In the genomic region with DNA sequence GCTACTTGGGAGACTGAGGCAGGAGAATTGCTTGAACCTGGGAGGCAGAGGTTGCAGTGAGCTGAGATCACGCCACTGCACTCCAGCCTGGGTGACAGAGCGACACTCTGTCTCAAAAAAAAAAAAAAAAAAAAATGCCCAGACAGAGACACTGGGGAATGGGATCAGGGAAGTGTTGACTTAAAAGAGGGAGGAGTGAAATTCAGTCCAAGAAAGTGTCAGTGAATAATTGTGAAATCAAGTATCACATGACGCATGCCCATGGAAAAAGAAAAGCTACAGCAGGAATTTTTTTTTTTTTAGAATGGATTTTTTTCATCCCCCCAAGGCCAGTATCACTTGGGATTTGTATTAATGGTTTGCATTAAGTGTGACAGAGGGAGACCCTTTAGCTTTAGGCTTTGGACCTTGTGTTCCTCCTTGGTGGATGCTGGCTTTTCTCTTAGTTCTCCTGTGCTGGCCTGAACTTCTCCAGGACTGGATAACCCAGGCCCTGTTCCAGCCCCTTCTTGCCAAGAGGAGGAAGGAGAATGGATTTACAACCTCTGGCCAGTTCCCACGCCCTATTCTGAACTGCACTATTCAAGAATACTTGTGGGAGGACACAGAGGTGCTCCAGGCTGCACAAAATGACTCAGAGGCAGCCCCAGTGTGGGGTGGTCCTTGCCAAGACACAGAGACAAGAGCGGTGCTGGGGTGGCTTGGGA, we compare ENCODE assay signal across 10 cellular contexts. TPM values are rescaled to one million over a fixed set of nuclear protein-coding genes. Genes with fewer than 3 reads are reported as not detected.
DNase-seq lines count a peak whose midpoint lies in the region; ATAC-seq and TF ChIP-seq lines count a peak whose summit lies in the region.
"Had no signal": no experiment of that assay in that cellular context is flagged by ENCODE, and none has a peak within 500 bp of the region (broad histone marks: within the 10 kb centered on the region; RNA-seq: fewer than 3 reads in every experiment).

No MANE protein-coding gene starts in this region.

- no peak for ATAC-seq in HG02970 (IDR thresholded peaks at IDR 0.05; ENCODE audit: low FRiP score, unreplicated experiment)

- DNase-seq in Daoy (ENCODE audit: low read depth) (peak; percentile 31), astrocyte of the hippocampus (ENCODE audit: low read depth, low spot score) (peak; percentile 72), hepatic stellate cell (ENCODE audit: low spot score) (peak; percentile 29), renal cortical epithelial cell (ENCODE audit: low read depth) (peak; percentile 87), NCI-H2227 (lab: John Stamatoyannopoulos, UW; ENCODE audit: unreplicated experiment) (no peak), GM10266 (ENCODE audit: extremely low spot score) (no peak), NCI-H1105 (lab: John Stamatoyannopoulos, UW) (no peak)
- DNase-seq: NCI-H1048, T-helper 2 cell had no signal

- TF ChIP-seq CTCF in GM10266 (IDR thresholded peaks at IDR 0.05; ENCODE audit: control insufficient read depth, insufficient read depth, low read depth, missing control alignments) = no peak

RNA-seq across cellular contexts. Expression of a gene that starts 36.7 kb away (rescaled TPM):
- 0.45 and 1.5 TPM in 2 replicates for total RNA-seq in Daoy (2014; rRNA removed; shearing (Covaris generic))
- total RNA-seq in renal cortical epithelial cell = 2.4 and 3.9 TPM in 2 replicates

RNA-seq across cellular contexts. Expression of a gene that starts 50.0 kb away (rescaled TPM):
- 129 and 135 TPM in 2 replicates for total RNA-seq in Daoy (2014; rRNA removed; shearing (Covaris generic))
- total RNA-seq in renal cortical epithelial cell = 102 and 121 TPM in 2 replicates

Comparison
In these comparisons a context has a peak if more than half of its experiments do, and no peak if none do; other contexts are left out.
1. DNase-seq: peak in Daoy (single experiment), astrocyte of the hippocampus (single experiment), hepatic stellate cell (single experiment) and renal cortical epithelial cell (single experiment); none in NCI-H2227 (single experiment), GM10266 (single experiment) and NCI-H1105 (single experiment).